In genomic region chr12:85949253-85949652, GRCh38 we compare ENCODE assay signal across 18 cellular contexts.
DNase-seq lines count a peak whose midpoint lies in the region; ATAC-seq and TF ChIP-seq lines count a peak whose summit lies in the region.
"Had no signal": no experiment of that assay in that cellular context is flagged by ENCODE, and none has a peak within 500 bp of the region (broad histone marks: within the 10 kb centered on the region; RNA-seq: fewer than 3 reads in every experiment).

No MANE protein-coding gene starts in this region.

- no peak overlapping the region for H3K4me3 Mint-ChIP-seq in type B pancreatic cell
- no peak overlapping the region for H3K4me3 Mint-ChIP-seq in activated T-helper 17 cell treated with anti-CD3 and anti-CD28 coated beads, Interleukin-2, amount 50 U/mL, for 72 hours
- no peak overlapping the region for H3K4me3 Mint-ChIP-seq in stimulated activated effector memory CD8-positive, alpha-beta T cell treated with anti-CD3 and anti-CD28 coated beads, Interleukin-12 subunit alpha, Interleukin-12 subunit beta, amount 100 ng/mL, for 72 hours

- H3K4me1 Mint-ChIP-seq in type B pancreatic cell (ENCODE audit: unreplicated experiment), result peaks cover 7% of the 10 kb centered on the region
- no peaks in the 10 kb centered on the region for H3K4me1 Mint-ChIP-seq in activated T-helper 17 cell treated with anti-CD3 and anti-CD28 coated beads, Interleukin-2, amount 50 U/mL, for 72 hours
- H3K4me1 Mint-ChIP-seq in stimulated activated effector memory CD8-positive, alpha-beta T cell treated with anti-CD3 and anti-CD28 coated beads, Interleukin-12 subunit alpha, Interleukin-12 subunit beta, amount 100 ng/mL, for 72 hours, result no peaks in the 10 kb centered on the region

- H3K27ac Mint-ChIP-seq in type B pancreatic cell, result peak overlapping the region; percentile 21
- no peak overlapping the region for H3K27ac Mint-ChIP-seq in activated T-helper 17 cell treated with anti-CD3 and anti-CD28 coated beads, Interleukin-2, amount 50 U/mL, for 72 hours
- H3K27ac Mint-ChIP-seq in stimulated activated effector memory CD8-positive, alpha-beta T cell treated with anti-CD3 and anti-CD28 coated beads, Interleukin-12 subunit alpha, Interleukin-12 subunit beta, amount 100 ng/mL, for 72 hours, result no peak overlapping the region

- no peaks in the 10 kb centered on the region for H3K36me3 ChIP-seq in iPS-18a (ENCODE audit: control insufficient read depth, low read depth, low read length)
- H3K36me3 ChIP-seq: SJSA1 had no signal

- no peaks in the 10 kb centered on the region for H3K27me3 ChIP-seq in iPS-18a (ENCODE audit: control insufficient read depth, insufficient read depth, low read length)
- H3K27me3 ChIP-seq: SJSA1 had no signal

- H3K9me3 Mint-ChIP-seq in type B pancreatic cell, result no peaks in the 10 kb centered on the region
- peaks cover 12% of the 10 kb centered on the region for H3K9me3 Mint-ChIP-seq in activated T-helper 17 cell treated with anti-CD3 and anti-CD28 coated beads, Interleukin-2, amount 50 U/mL, for 72 hours
- peaks cover 17% of the 10 kb centered on the region for H3K9me3 Mint-ChIP-seq in stimulated activated effector memory CD8-positive, alpha-beta T cell treated with anti-CD3 and anti-CD28 coated beads, Interleukin-12 subunit alpha, Interleukin-12 subunit beta, amount 100 ng/mL, for 72 hours

- peak overlapping the region; percentile 60 for H3K27ac ChIP-seq in iPS-18a (ENCODE audit: low read length)
- H3K27ac ChIP-seq: C4-2B, RWPE1, SJSA1 had no signal

- H3K9ac ChIP-seq in iPS-18a (ENCODE audit: low read length), result peak overlapping the region; percentile 16

- intact Hi-C loops in sciatic nerve (cut with DNase I), result no loop called here

- peak; percentile 27 for DNase-seq in DMS53 (lab: John Stamatoyannopoulos, UW)
- no peak for DNase-seq in DMS53 treated with DMSO at 0.1 percent for 48 hours (lab: John Stamatoyannopoulos, UW; ENCODE audit: unreplicated experiment)
- peak; percentile 5 for DNase-seq in dermis blood vessel endothelial cell
- DNase-seq in type B pancreatic cell (ENCODE audit: extremely low spot score, unreplicated experiment), result no peak
- no peak for DNase-seq in stimulated activated effector memory CD8-positive, alpha-beta T cell treated with anti-CD3 and anti-CD28 coated beads, Interleukin-12 subunit alpha, Interleukin-12 subunit beta, amount 100 ng/mL, for 72 hours (ENCODE audit: low spot score in 2 of 2)
- DNase-seq in sciatic nerve (ENCODE audit: low spot score), result no peak
- DNase-seq: 8988T, COR-L47, DMS79, GDM1, NCI-H146, NCI-H2227 treated with DMSO at 0.1 percent for 48 hours, OCI-M1 had no signal

- H3K4me1 ChIP-seq in iPS-18a (ENCODE audit: control insufficient read depth, low read depth, low read length), result peaks cover 51% of the 10 kb centered on the region
- H3K4me1 ChIP-seq: SJSA1 had no signal

- no peaks in the 10 kb centered on the region for H3K27me3 Mint-ChIP-seq in type B pancreatic cell
- no peaks in the 10 kb centered on the region for H3K27me3 Mint-ChIP-seq in activated T-helper 17 cell treated with anti-CD3 and anti-CD28 coated beads, Interleukin-2, amount 50 U/mL, for 72 hours

- peak overlapping the region; percentile 32 for H3K4me3 ChIP-seq in iPS-18a (ENCODE audit: low read length)
- H3K4me3 ChIP-seq: SJSA1 had no signal

- no peak for TF ChIP-seq CTCF in type B pancreatic cell (conservative IDR thresholded peaks at IDR 0.05)

- H3K9me3 ChIP-seq in iPS-18a (ENCODE audit: control insufficient read depth, low read depth, low read length), result peaks cover 6% of the 10 kb centered on the region
- H3K9me3 ChIP-seq: SJSA1 had no signal

- H3K36me3 Mint-ChIP-seq in type B pancreatic cell, result no peaks in the 10 kb centered on the region
- H3K36me3 Mint-ChIP-seq in activated T-helper 17 cell treated with anti-CD3 and anti-CD28 coated beads, Interleukin-2, amount 50 U/mL, for 72 hours (ENCODE audit: low read depth), result no peaks in the 10 kb centered on the region
- no peaks in the 10 kb centered on the region for H3K36me3 Mint-ChIP-seq in stimulated activated effector memory CD8-positive, alpha-beta T cell treated with anti-CD3 and anti-CD28 coated beads, Interleukin-12 subunit alpha, Interleukin-12 subunit beta, amount 100 ng/mL, for 72 hours

- ATAC-seq in activated T-helper 17 cell treated with anti-CD3 and anti-CD28 coated beads, Interleukin-2, amount 50 U/mL, for 72 hours (replicated peaks), result no peak
- ATAC-seq in stimulated activated effector memory CD8-positive, alpha-beta T cell treated with anti-CD3 and anti-CD28 coated beads, Interleukin-12 subunit alpha, Interleukin-12 subunit beta, amount 100 ng/mL, for 72 hours, result no peak
- ATAC-seq in sciatic nerve, result no peak

Comparison
In these comparisons a context has a peak if more than half of its experiments do, and no peak if none do; other contexts are left out.
1. DNase-seq: peak in DMS53 (single experiment) and dermis blood vessel endothelial cell (single experiment); none in DMS53 treated with DMSO at 0.1 percent for 48 hours (single experiment), type B pancreatic cell (single experiment), stimulated activated effector memory CD8-positive, alpha-beta T cell treated with anti-CD3 and anti-CD28 coated beads, Interleukin-12 subunit alpha, Interleukin-12 subunit beta, amount 100 ng/mL, for 72 hours (0 of 2) and sciatic nerve (single experiment).